ENCODE assay signal across 19 cellular contexts in genomic region chr15:74130849-74131617, GRCh38. TPM values are rescaled to one million over a fixed set of nuclear protein-coding genes. Genes with fewer than 3 reads are reported as not detected.
DNase-seq lines count a peak whose midpoint lies in the region; ATAC-seq and TF ChIP-seq lines count a peak whose summit lies in the region.
"Had no signal": no experiment of that assay in that cellular context is flagged by ENCODE, and none has a peak within 500 bp of the region (broad histone marks: within the 10 kb centered on the region; RNA-seq: fewer than 3 reads in every experiment).

No MANE protein-coding gene starts in this region.

- H3K4me2 ChIP-seq in hepatocyte: peak overlapping the region; percentile 89

- H3K9me3 Mint-ChIP-seq in activated naive CD4-positive, alpha-beta T cell treated with anti-CD3 and anti-CD28 coated beads, Interleukin-2, amount 10 ng/mL, durations not matched to agents 7 days and 5 days: no peaks in the 10 kb centered on the region
- no peaks in the 10 kb centered on the region for H3K9me3 Mint-ChIP-seq in progenitor cell of endocrine pancreas (ENCODE audit: low read depth)
- H3K9me3 Mint-ChIP-seq: activated naive CD4-positive, alpha-beta T cell treated with anti-CD3 and anti-CD28 coated beads for 36 hours; CD8-positive, alpha-beta T cell; naive thymus-derived CD8-positive, alpha-beta T cell had no signal

- H3K36me3 ChIP-seq in hepatocyte (replicated peaks; ENCODE audit: insufficient read depth, low read depth): no peaks in the 10 kb centered on the region
- H3K36me3 ChIP-seq: cardiac muscle cell had no signal

- H3K27me3 Mint-ChIP-seq in activated naive CD4-positive, alpha-beta T cell treated with anti-CD3 and anti-CD28 coated beads, Interleukin-2, amount 10 ng/mL, durations not matched to agents 7 days and 5 days: peaks cover 99% of the 10 kb centered on the region
- H3K27me3 Mint-ChIP-seq in T-helper 17 cell: peaks cover 86% of the 10 kb centered on the region
- H3K27me3 Mint-ChIP-seq in progenitor cell of endocrine pancreas: peaks cover 89% of the 10 kb centered on the region

- H3K27me3 ChIP-seq in hepatocyte: peaks cover 88% of the 10 kb centered on the region

- ATAC-seq in T-helper 17 cell (no peak), GM21447 (IDR thresholded peaks at IDR 0.05; ENCODE audit: unreplicated experiment) (no peak)
- ATAC-seq: CD8-positive, alpha-beta T cell; naive thymus-derived CD8-positive, alpha-beta T cell had no signal

- WGBS in hepatocyte (ENCODE audit: low lambda C conversion rate, missing lambda C conversion rate): 10% methylated on average over 27 of the region's 28 CpGs

- peaks cover 20% of the 10 kb centered on the region for H3K4me1 Mint-ChIP-seq in activated naive CD4-positive, alpha-beta T cell treated with anti-CD3 and anti-CD28 coated beads, Interleukin-2, amount 10 ng/mL, durations not matched to agents 7 days and 5 days
- H3K4me1 Mint-ChIP-seq in T-helper 17 cell (peaks cover 22% of the 10 kb centered on the region), progenitor cell of endocrine pancreas (ENCODE audit: low read depth) (peaks cover 8% of the 10 kb centered on the region)

- DNase-seq in activated naive CD4-positive, alpha-beta T cell treated with anti-CD3 and anti-CD28 coated beads, Interleukin-2, amount 10 ng/mL, durations not matched to agents 7 days and 5 days: no peak
- no peak for DNase-seq in activated naive CD4-positive, alpha-beta T cell (lab: John Stamatoyannopoulos, UW)
- no peak for DNase-seq in T-helper 17 cell
- DNase-seq in hepatocyte (ENCODE audit: low spot score): no peak
- DNase-seq in progenitor cell of endocrine pancreas (ENCODE audit: low spot score, unreplicated experiment): no peak
- no peak for DNase-seq in HPDE6-E6E7 (ENCODE audit: extremely low spot score)
- no peak for DNase-seq in activated gamma-delta T cell treated with Interleukin-2 at 50 U/mL for 16 hours
- DNase-seq: activated CD8-positive, alpha-beta memory T cell treated with anti-CD3 and anti-CD28 coated beads, Interleukin-2, amount 50 U/mL, for 48 hours; activated naive CD4-positive, alpha-beta T cell treated with anti-CD3 and anti-CD28 coated beads for 36 hours; CD8-positive, alpha-beta T cell; effector CD8-positive, alpha-beta T cell; naive thymus-derived CD8-positive, alpha-beta T cell; NCI-H1417 treated with DMSO at 0.1 percent for 48 hours; NCI-H2171 treated with DMSO at 0.1 percent for 48 hours; substantia nigra; SW 1271 had no signal

- CTCF ChIA-PET in activated naive CD4-positive, alpha-beta T cell treated with anti-CD3 and anti-CD28 coated beads, Interleukin-2, amount 10 ng/mL, durations not matched to agents 7 days and 5 days (lab: Charles Lee): interaction anchor here (1.1 kb wide), 1 partner anchor 158 kb away, joined by 4 read pairs; no protein-coding TSS in a partner anchor

- H3K9me2 ChIP-seq in hepatocyte (replicated peaks; ENCODE audit: insufficient read depth): no peaks in the 10 kb centered on the region

- H3K36me3 Mint-ChIP-seq in activated naive CD4-positive, alpha-beta T cell treated with anti-CD3 and anti-CD28 coated beads, Interleukin-2, amount 10 ng/mL, durations not matched to agents 7 days and 5 days: peaks cover 4% of the 10 kb centered on the region
- H3K36me3 Mint-ChIP-seq in T-helper 17 cell (ENCODE audit: low read depth) (peaks cover 9% of the 10 kb centered on the region), progenitor cell of endocrine pancreas (ENCODE audit: insufficient read depth) (no peaks in the 10 kb centered on the region)
- H3K36me3 Mint-ChIP-seq: CD8-positive, alpha-beta T cell had no signal

- H4K20me1 ChIP-seq in hepatocyte (ENCODE audit: insufficient read depth, poor library complexity, severe bottlenecking): no peaks in the 10 kb centered on the region

- peak overlapping the region; percentile 78 for H3K27ac Mint-ChIP-seq in activated naive CD4-positive, alpha-beta T cell treated with anti-CD3 and anti-CD28 coated beads, Interleukin-2, amount 10 ng/mL, durations not matched to agents 7 days and 5 days
- H3K27ac Mint-ChIP-seq in T-helper 17 cell: peak overlapping the region; percentile 75
- H3K27ac Mint-ChIP-seq in progenitor cell of endocrine pancreas: peak overlapping the region; percentile 62
- H3K27ac Mint-ChIP-seq: activated naive CD4-positive, alpha-beta T cell treated with anti-CD3 and anti-CD28 coated beads for 36 hours; CD8-positive, alpha-beta T cell had no signal

- no peak overlapping the region for H3K4me3 Mint-ChIP-seq in activated naive CD4-positive, alpha-beta T cell treated with anti-CD3 and anti-CD28 coated beads, Interleukin-2, amount 10 ng/mL, durations not matched to agents 7 days and 5 days
- H3K4me3 Mint-ChIP-seq in T-helper 17 cell: peak overlapping the region; percentile 25
- no peak overlapping the region for H3K4me3 Mint-ChIP-seq in progenitor cell of endocrine pancreas (ENCODE audit: low read depth)
- H3K4me3 Mint-ChIP-seq: activated naive CD4-positive, alpha-beta T cell treated with anti-CD3 and anti-CD28 coated beads for 36 hours; CD8-positive, alpha-beta T cell had no signal

- peaks cover 29% of the 10 kb centered on the region for H3K4me1 ChIP-seq in hepatocyte (ENCODE audit: insufficient read depth)

- H2AFZ ChIP-seq in hepatocyte: no peak overlapping the region

- no peak for TF ChIP-seq CTCF in hepatocyte (IDR thresholded peaks at IDR 0.05; ENCODE audit: poor library complexity)
- no peak for TF ChIP-seq CTCF in progenitor cell of endocrine pancreas (IDR thresholded peaks at IDR 0.05; ENCODE audit: unreplicated experiment)

- no peak overlapping the region for H3K27ac ChIP-seq in hepatocyte
- H3K27ac ChIP-seq: cardiac muscle cell had no signal

- no peaks in the 10 kb centered on the region for H3K79me2 ChIP-seq in hepatocyte

- no peak overlapping the region for H3K4me3 ChIP-seq in hepatocyte
- H3K4me3 ChIP-seq: cardiac muscle cell had no signal

- H3K9me3 ChIP-seq in T-helper 17 cell (ENCODE audit: control insufficient read depth, low read length, poor library complexity, severe bottlenecking): no peaks in the 10 kb centered on the region
- no peaks in the 10 kb centered on the region for H3K9me3 ChIP-seq in hepatocyte (ENCODE audit: low read depth)

RNA-seq across cellular contexts. Expression of gene ISLR2, which starts 0.6 kb away (rescaled TPM):
- not detected for total RNA-seq in T-helper 17 cell
- 1.7 TPM in 1 of 2 replicates, not detected in the other for total RNA-seq in hepatocyte
- polyA plus RNA-seq in hepatocyte: 0.13 TPM in 1 of 2 replicates, not detected in the other
- 0.14 and 0.42 TPM in 2 replicates for total RNA-seq in progenitor cell of endocrine pancreas
- total RNA-seq: activated naive CD4-positive, alpha-beta T cell treated with anti-CD3 and anti-CD28 coated beads for 36 hours; cardiac muscle cell; CD8-positive, alpha-beta T cell; liver; naive thymus-derived CD8-positive, alpha-beta T cell had no signal
- polyA plus RNA-seq: cardiac muscle cell; naive thymus-derived CD8-positive, alpha-beta T cell had no signal

RNA-seq across cellular contexts. Expression of gene ISLR, which starts 42.5 kb away (rescaled TPM):
- not detected for total RNA-seq in T-helper 17 cell
- total RNA-seq in hepatocyte: 31.4 and 36.4 TPM in 2 replicates
- 27.8 and 32.0 TPM in 2 replicates for polyA plus RNA-seq in hepatocyte
- not detected in 2 replicates for total RNA-seq in progenitor cell of endocrine pancreas
- total RNA-seq: activated naive CD4-positive, alpha-beta T cell treated with anti-CD3 and anti-CD28 coated beads for 36 hours; CD8-positive, alpha-beta T cell; naive thymus-derived CD8-positive, alpha-beta T cell had no signal
- polyA plus RNA-seq: naive thymus-derived CD8-positive, alpha-beta T cell had no signal

RNA-seq across cellular contexts. Expression of gene GOLGA6A, which starts 48.7 kb away (rescaled TPM):
- 1 to 10 TPM in 1 of 2 donors, not detected in 1; 1.0 TPM for total RNA-seq in T-helper 17 cell
- total RNA-seq in hepatocyte: not detected in 2 replicates
- not detected in 2 replicates for polyA plus RNA-seq in hepatocyte
- total RNA-seq in progenitor cell of endocrine pancreas: 0.64 and 0.89 TPM in 2 replicates
- total RNA-seq: CD8-positive, alpha-beta T cell had no signal
- polyA plus RNA-seq: cardiac muscle cell had no signal

Comparison
In these comparisons a context has a peak if more than half of its experiments do, and no peak if none do; other contexts are left out.
1. RNA of gene ISLR, which starts 42.5 kb away (total RNA-seq): 31.4 to 36.4 TPM in hepatocyte; not detected in progenitor cell of endocrine pancreas and not detected in T-helper 17 cell; every median in the first group is over 10 times any median in the second.
2. Peak in every context shown above with its lines, with median percentiles within 50 percentile points of each other: H3K27ac Mint-ChIP-seq.